ENCODE assay signal across 8 cellular contexts in the genomic region with DNA sequence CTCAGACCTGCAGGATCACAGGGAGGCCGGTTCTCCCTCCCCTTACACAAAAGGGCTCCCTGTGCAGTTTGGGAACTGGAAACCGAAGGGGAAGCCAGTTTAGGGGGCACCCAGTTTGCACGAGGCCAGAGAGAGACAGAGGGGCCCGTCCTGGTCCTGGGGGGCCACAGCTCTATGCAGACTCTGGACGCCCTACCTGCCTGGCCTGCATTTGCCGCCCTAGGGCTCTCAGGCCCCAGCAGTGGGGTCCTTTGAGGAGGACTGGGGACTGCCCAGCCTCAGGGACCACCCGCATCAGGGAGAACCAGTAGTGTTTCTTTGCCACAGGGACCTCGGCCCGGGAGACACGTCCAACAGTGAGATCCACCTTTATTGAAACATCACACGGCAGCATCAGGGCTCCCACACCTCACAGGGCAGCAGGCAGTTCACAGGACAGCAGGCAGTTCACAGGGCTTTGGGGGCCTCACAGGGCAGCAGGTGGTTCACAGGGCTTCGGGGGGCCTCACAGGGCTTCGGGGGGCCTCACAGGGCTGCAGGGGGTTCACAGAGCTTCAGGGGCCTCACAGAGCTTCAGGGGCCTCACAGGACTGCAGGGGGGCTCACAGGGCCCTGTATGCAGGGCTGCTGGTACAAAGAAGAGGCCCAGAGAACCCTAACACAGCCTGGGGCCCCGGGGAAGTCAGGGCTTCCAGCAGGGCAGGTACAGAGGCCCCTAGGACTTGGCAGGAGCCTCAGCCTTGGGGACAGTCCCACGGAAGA. TPM values are rescaled to one million over a fixed set of nuclear protein-coding genes. Genes with fewer than 3 reads are reported as not detected.
DNase-seq lines count a peak whose midpoint lies in the region; ATAC-seq and TF ChIP-seq lines count a peak whose summit lies in the region.

No MANE protein-coding gene starts in this region.

- H3K9me3 ChIP-seq in HUES6 (ENCODE audit: control insufficient read depth, insufficient read depth, low read depth, low read length), result peaks cover 3% of the 10 kb centered on the region; the same call in 1 of the 2 replicates
- H3K9me3 ChIP-seq in adrenal gland (replicated peaks in 1 of 3), result no peaks in the 10 kb centered on the region

- H3K4me3 ChIP-seq in HUES6 (ENCODE audit: low read depth, low read length), result peak overlapping the region; percentile 36
- H3K4me3 ChIP-seq in adrenal gland, result peak overlapping the region in 2 of 4 donors; percentile 18 to 80

- peaks cover 5 to 11% (median 7%) of the 10 kb centered on the region in 3 donors for H3K27me3 Mint-ChIP-seq in immature natural killer cell (ENCODE audit: low read depth in 3 of 3)
- H3K27me3 Mint-ChIP-seq in stimulated activated naive CD8-positive, alpha-beta T cell treated with anti-CD3 and anti-CD28 coated beads, Interleukin-15, Interleukin-2, amounts not matched to agents 100 ng/mL and 50 ng/mL, for 24 hours, result no peaks in the 10 kb centered on the region

- H3K27me3 ChIP-seq in HUES6 (ENCODE audit: control insufficient read depth, insufficient read depth, low read length) (no peaks in the 10 kb centered on the region; the same call in 1 of the 2 replicates), adrenal gland (no peaks in the 10 kb centered on the region)

- no peak overlapping the region for H3K27ac ChIP-seq in HUES6 (ENCODE audit: low read depth, low read length)
- peak overlapping the region in 3 of 5 donors; percentile 26 to 85 (median 31) for H3K27ac ChIP-seq in adrenal gland

- peak overlapping the region; percentile 54 to 69 (median 64) for H3K4me3 Mint-ChIP-seq in immature natural killer cell
- peak overlapping the region; percentile 52 for H3K4me3 Mint-ChIP-seq in stimulated activated naive CD8-positive, alpha-beta T cell treated with anti-CD3 and anti-CD28 coated beads, Interleukin-15, Interleukin-2, amounts not matched to agents 100 ng/mL and 50 ng/mL, for 24 hours

- peak overlapping the region; percentile 77 to 89 (median 84) for H3K27ac Mint-ChIP-seq in immature natural killer cell
- H3K27ac Mint-ChIP-seq in stimulated activated naive CD8-positive, alpha-beta T cell treated with anti-CD3 and anti-CD28 coated beads, Interleukin-15, Interleukin-2, amounts not matched to agents 100 ng/mL and 50 ng/mL, for 24 hours, result peak overlapping the region; percentile 81

- intact Hi-C loops in adrenal gland (cut with DNase I), result no loop called here

- DNase-seq in adrenal gland (peak in 3 of 7 donors; percentile 22 to 37 (median 29)), immature natural killer cell (no peak), HEK293T (ENCODE audit: extremely low spot score) (no peak), putamen (ENCODE audit: low spot score) (no peak), medulla oblongata (ENCODE audit: extremely low spot score) (no peak)

- peak in 1 of 2 donors; percentile 4 for TF ChIP-seq POLR2A in adrenal gland (IDR thresholded peaks at IDR 0.05)

- H3K4me1 Mint-ChIP-seq in immature natural killer cell, result peaks cover 9 to 38% of the 10 kb centered on the region in 2 donors
- H3K4me1 Mint-ChIP-seq in stimulated activated naive CD8-positive, alpha-beta T cell treated with anti-CD3 and anti-CD28 coated beads, Interleukin-15, Interleukin-2, amounts not matched to agents 100 ng/mL and 50 ng/mL, for 24 hours (ENCODE audit: low read depth), result peaks cover 38% of the 10 kb centered on the region

- 29 to 53% (median 44%) methylated on average over 3 to 15 of the region's 15 CpGs for WGBS in adrenal gland, 4 donors

- no peaks in the 10 kb centered on the region for H3K9me3 Mint-ChIP-seq in immature natural killer cell
- no peaks in the 10 kb centered on the region for H3K9me3 Mint-ChIP-seq in stimulated activated naive CD8-positive, alpha-beta T cell treated with anti-CD3 and anti-CD28 coated beads, Interleukin-15, Interleukin-2, amounts not matched to agents 100 ng/mL and 50 ng/mL, for 24 hours

- H3K9ac ChIP-seq in HUES6 (ENCODE audit: low read length), result no peak overlapping the region

- CTCF ChIA-PET in HEK293T (lab: Yijun Ruan, JAX), result no interaction called here

- no peak for TF ChIP-seq CTCF in adrenal gland (IDR thresholded peaks at IDR 0.05)

- H3K4me1 ChIP-seq in HUES6 (ENCODE audit: control insufficient read depth, insufficient read depth, low read length) (peaks cover 17% of the 10 kb centered on the region), adrenal gland (replicated peaks in 1 of 2) (peaks cover 18 to 21% of the 10 kb centered on the region in 2 donors)

- H3K36me3 Mint-ChIP-seq in immature natural killer cell, result no peaks in the 10 kb centered on the region
- H3K36me3 Mint-ChIP-seq in stimulated activated naive CD8-positive, alpha-beta T cell treated with anti-CD3 and anti-CD28 coated beads, Interleukin-15, Interleukin-2, amounts not matched to agents 100 ng/mL and 50 ng/mL, for 24 hours (ENCODE audit: low read depth), result peaks cover 7% of the 10 kb centered on the region

- no peak for ATAC-seq in GM18498 (IDR thresholded peaks at IDR 0.05; ENCODE audit: unreplicated experiment)

- H3K36me3 ChIP-seq in HUES6 (ENCODE audit: control insufficient read depth, insufficient read depth, low read length) (peaks cover 22% of the 10 kb centered on the region), adrenal gland (replicated peaks in 1 of 2) (peaks cover 0 to 6% of the 10 kb centered on the region in 2 donors)

- POLR2A ChIA-PET in HEK293T (lab: Yijun Ruan, JAX), result interaction anchor here (0.6 to 1.0 kb wide), 9 partner anchors 9 to 219 kb away, joined by 3 to 7 read pairs (median 4); partner anchors contain the start of genes EXD3, NOXA1 and TUBB4B

TF ChIP-seq in HEK293T, 16 proteins besides CTCF, POLR2A, EP300 and RAD21:
- TF ChIP-seq ARNT (IDR thresholded peaks at IDR 0.05) (no peak), ELF4 (IDR thresholded peaks at IDR 0.05) (no peak), BHLHE40 (IDR thresholded peaks at IDR 0.05; ENCODE audit: borderline replicate concordance) (no peak), FOXA1 (IDR thresholded peaks at IDR 0.05) (no peak), PKNOX1 (IDR thresholded peaks at IDR 0.05) (no peak), FOXK2 (IDR thresholded peaks at IDR 0.05) (no peak), LEF1 (IDR thresholded peaks at IDR 0.05; ENCODE audit: borderline replicate concordance) (no peak), SP1 (IDR thresholded peaks at IDR 0.05) (no peak), NFRKB (IDR thresholded peaks at IDR 0.05) (no peak), ZNF384 (IDR thresholded peaks at IDR 0.05) (no peak), SUZ12 (IDR thresholded peaks at IDR 0.05) (no peak)

RNA-seq across cellular contexts. Expression of gene NSMF, which starts 0.6 kb away (rescaled TPM):
- 10 to 100 TPM; 16.2 to 47.6 (median 25.6) TPM for total RNA-seq in adrenal gland
- polyA plus RNA-seq in adrenal gland (100 to 1,000 TPM in 1 of 3 donors, 10 to 100 TPM in 2; 23.1 to 118 (median 39.7) TPM), immature natural killer cell (10 to 100 TPM in 1 of 3 donors, 1 to 10 TPM in 2; 9.4 to 14.3 (median 9.6) TPM)

RNA-seq across cellular contexts. Expression of gene ENTPD8, which starts 18.6 kb away (rescaled TPM):
- total RNA-seq in adrenal gland, result under 1 TPM in 3 of 8 donors, not detected in 5; 0.14 to 0.20 (median 0.19) TPM
- polyA plus RNA-seq in adrenal gland (under 1 TPM in 2 of 3 donors, not detected in 1; 0.16 to 0.17 TPM), immature natural killer cell (not detected)

RNA-seq across cellular contexts. Expression of gene NOXA1, which starts 36.6 kb away (rescaled TPM):
- total RNA-seq in adrenal gland, result 10 to 100 TPM in 2 of 8 donors, 1 to 10 TPM in 6; 4.4 to 12.6 (median 9.3) TPM
- polyA plus RNA-seq in adrenal gland, result 10 to 100 TPM in 2 of 3 donors, not detected in 1; 23.5 to 50.7 TPM
- polyA plus RNA-seq in immature natural killer cell, result 1 to 10 TPM; 1.2 to 2.1 (median 1.4) TPM

RNA-seq across cellular contexts. Expression of gene EXD3, which starts 36.8 kb away (rescaled TPM):
- 10 to 100 TPM in 7 of 8 donors, 1 to 10 TPM in 1; 8.5 to 38.6 (median 23.9) TPM for total RNA-seq in adrenal gland
- 100 to 1,000 TPM in 1 of 3 donors, 10 to 100 TPM in 1, 1 to 10 TPM in 1; 1.2 to 111 (median 41.0) TPM for polyA plus RNA-seq in adrenal gland
- 1 to 10 TPM; 1.6 to 6.3 (median 4.3) TPM for polyA plus RNA-seq in immature natural killer cell
